33 cellular contexts compared by ENCODE assay signal in genomic region chr15:73524919-73525318, GRCh38.
"Had no signal": no experiment of that assay in that cellular context is flagged by ENCODE, and none has a peak within 500 bp of the region (broad histone marks: within the 10 kb centered on the region; RNA-seq: fewer than 3 reads in every experiment).

No MANE protein-coding gene starts in this region.

- H3K36me3 ChIP-seq: adrenal gland, ascending aorta, brain microvascular endothelial cell, breast epithelium, cardiac muscle cell had no signal

- H3K4me1 ChIP-seq: adrenal gland, ascending aorta, body of pancreas, breast epithelium had no signal

- DNase-seq: activated effector memory CD4-positive, alpha-beta T cell treated with anti-CD3 and anti-CD28 coated beads, Interleukin-2, amount 50 U/mL, for 16 hours; activated effector memory CD4-positive, alpha-beta T cell treated with Interleukin-2 at 50 U/mL for 16 hours; activated gamma-delta T cell; activated gamma-delta T cell treated with Interleukin-2 at 50 U/mL for 16 hours; activated naive CD4-positive, alpha-beta T cell; activated naive CD4-positive, alpha-beta T cell treated with anti-CD3 and anti-CD28 coated beads for 36 hours; activated naive CD4-positive, alpha-beta T cell treated with anti-CD3 and anti-CD28 coated beads, Interleukin-2, amount 10 ng/mL, durations not matched to agents 7 days and 5 days; activated naive CD4-positive, alpha-beta T cell treated with anti-CD3 and anti-CD28 coated beads, Interleukin-2, amount 50 U/mL, for 16 hours; activated naive CD4-positive, alpha-beta T cell treated with Interleukin-2 at 50 U/mL for 16 hours; activated naive CD8-positive, alpha-beta T cell treated with anti-CD3 and anti-CD28 coated beads for 36 hours; activated naive CD8-positive, alpha-beta T cell treated with anti-CD3 and anti-CD28 coated beads, Interleukin-2, amount 10 ng/mL, durations not matched to agents 7 days and 5 days; activated naive CD8-positive, alpha-beta T cell treated with anti-CD3 and anti-CD28 coated beads, Interleukin-2, amount 50 U/mL, for 24 hours; activated T-cell treated with anti-CD3 and anti-CD28 coated beads, Interleukin-2, amount 50 U/mL, for 24 hours; activated T-cell treated with anti-CD3 and anti-CD28 coated beads, Interleukin-2, amount 50 U/mL, for 4 hours; activated T-cell treated with anti-CD3 and anti-CD28 coated beads, Interleukin-2, amount 50 U/mL, for 48 hours; activated T-cell treated with anti-CD3 and anti-CD28 coated beads, Interleukin-2, amount 50 U/mL, for 72 hours; adrenal gland; amniotic stem cell; amygdala; anterior cingulate cortex; aorta; body of pancreas; brain microvascular endothelial cell; caudate nucleus; central memory CD4-positive, alpha-beta T cell; cerebellar nuclear complex had no signal

- H3K27ac ChIP-seq: adrenal gland, ascending aorta, body of pancreas, brain microvascular endothelial cell, breast epithelium, cardiac muscle cell had no signal

- FAIRE-seq: astrocyte, bronchial epithelial cell had no signal

- H3K9me3 ChIP-seq: adrenal gland, ascending aorta, body of pancreas, breast epithelium had no signal

- H3K27me3 ChIP-seq: adrenal gland, ascending aorta, body of pancreas, brain microvascular endothelial cell, breast epithelium, cardiac muscle cell had no signal

- ATAC-seq: activated naive CD4-positive, alpha-beta T cell treated with anti-CD3 and anti-CD28 coated beads, Interleukin-2, amount 50 U/mL, for 72 hours; activated naive CD8-positive, alpha-beta T cell treated with anti-CD3 and anti-CD28 coated beads, Interleukin-2, amount 50 U/mL, for 24 hours; activated T-cell treated with anti-CD3 and anti-CD28 coated beads, Interleukin-2, amount 50 U/mL, for 4 hours; activated T-cell treated with anti-CD3 and anti-CD28 coated beads, Interleukin-2, amount 50 U/mL, for 72 hours; activated T-helper 17 cell treated with anti-CD3 and anti-CD28 coated beads, Interleukin-2, amount 50 U/mL, for 72 hours; body of pancreas had no signal

- H3K4me3 ChIP-seq: adrenal gland, ascending aorta, body of pancreas, breast epithelium, cardiac muscle cell had no signal
